15 cellular contexts compared by ENCODE assay signal in genomic region chr1:101129975-101130374, GRCh38.
DNase-seq lines count a peak whose midpoint lies in the region; ATAC-seq lines count a peak whose summit lies in the region.
"Had no signal": no experiment of that assay in that cellular context is flagged by ENCODE, and none has a peak within 500 bp of the region (broad histone marks: within the 10 kb centered on the region; RNA-seq: fewer than 3 reads in every experiment).

No MANE protein-coding gene starts in this region.

- H3K27me3 Mint-ChIP-seq in activated naive CD4-positive, alpha-beta T cell treated with anti-CD3 and anti-CD28 coated beads for 36 hours (ENCODE audit: low read depth) = no peaks in the 10 kb centered on the region
- no peaks in the 10 kb centered on the region for H3K27me3 Mint-ChIP-seq in activated naive CD8-positive, alpha-beta T cell treated with anti-CD3 and anti-CD28 coated beads for 36 hours

- no peak overlapping the region for H3K4me3 Mint-ChIP-seq in activated naive CD4-positive, alpha-beta T cell treated with anti-CD3 and anti-CD28 coated beads for 36 hours
- H3K4me3 Mint-ChIP-seq in activated naive CD8-positive, alpha-beta T cell treated with anti-CD3 and anti-CD28 coated beads for 36 hours = no peak overlapping the region
- H3K4me3 Mint-ChIP-seq: endodermal cell, GM23338 had no signal

- ATAC-seq in stimulated activated naive CD8-positive, alpha-beta T cell treated with anti-CD3 and anti-CD28 coated beads, Interleukin-15, Interleukin-2, amounts not matched to agents 100 U/mL and 50 U/mL, for 24 hours = peak; percentile 86
- no peak for ATAC-seq in HG02623 (IDR thresholded peaks at IDR 0.05; ENCODE audit: unreplicated experiment)
- ATAC-seq: left lung, mucosa of descending colon had no signal

- intact Hi-C loops in activated naive CD4-positive, alpha-beta T cell treated with anti-CD3 and anti-CD28 coated beads for 36 hours (cut with micrococcal nuclease) = loop anchor here (1.0 to 10.0 kb wide), 4 partner anchors 8 to 685 kb away; no protein-coding TSS in a partner anchor

- CTCF ChIA-PET in activated naive CD4-positive, alpha-beta T cell treated with anti-CD3 and anti-CD28 coated beads for 36 hours (lab: Charles Lee) = interaction anchor here (1.0 to 2.0 kb wide), 4 partner anchors 56 to 163 kb away, joined by 3 to 12 read pairs (median 5); no protein-coding TSS in a partner anchor

- H3K9me3 Mint-ChIP-seq in activated naive CD4-positive, alpha-beta T cell treated with anti-CD3 and anti-CD28 coated beads for 36 hours = no peaks in the 10 kb centered on the region
- peaks cover 3% of the 10 kb centered on the region for H3K9me3 Mint-ChIP-seq in activated naive CD8-positive, alpha-beta T cell treated with anti-CD3 and anti-CD28 coated beads for 36 hours
- H3K9me3 Mint-ChIP-seq: endodermal cell, GM23338 had no signal

- H3K4me1 Mint-ChIP-seq in activated naive CD4-positive, alpha-beta T cell treated with anti-CD3 and anti-CD28 coated beads for 36 hours (ENCODE audit: low read depth) = peaks cover 65% of the 10 kb centered on the region
- peaks cover 58% of the 10 kb centered on the region for H3K4me1 Mint-ChIP-seq in activated naive CD8-positive, alpha-beta T cell treated with anti-CD3 and anti-CD28 coated beads for 36 hours

- H3K27ac Mint-ChIP-seq in activated naive CD4-positive, alpha-beta T cell treated with anti-CD3 and anti-CD28 coated beads for 36 hours = peak overlapping the region; percentile 11
- peak overlapping the region; percentile 66 for H3K27ac Mint-ChIP-seq in activated naive CD8-positive, alpha-beta T cell treated with anti-CD3 and anti-CD28 coated beads for 36 hours
- H3K27ac Mint-ChIP-seq: endodermal cell, GM23338 had no signal

- DNase-seq in activated naive CD4-positive, alpha-beta T cell treated with anti-CD3 and anti-CD28 coated beads for 36 hours = no peak
- DNase-seq in activated naive CD4-positive, alpha-beta T cell treated with Interleukin-2 at 50 U/mL for 16 hours = no peak
- DNase-seq in OCI-M1 (lab: John Stamatoyannopoulos, UW) = peak; percentile 13
- DNase-seq in activated naive CD8-positive, alpha-beta T cell treated with anti-CD3 and anti-CD28 coated beads for 36 hours = no peak
- DNase-seq in stimulated activated naive CD8-positive, alpha-beta T cell treated with anti-CD3 and anti-CD28 coated beads, Interleukin-15, Interleukin-2, amounts not matched to agents 100 U/mL and 50 U/mL, for 24 hours = no peak
- no peak for DNase-seq in NCI-H748 treated with DMSO at 0.1 percent for 48 hours (lab: John Stamatoyannopoulos, UW)
- no peak for DNase-seq in DMS 273 treated with DMSO at 0.1 percent for 48 hours (lab: John Stamatoyannopoulos, UW)
- DNase-seq: endodermal cell; left lung; mucosa of descending colon; NCI-H1105 treated with DMSO at 0.1 percent for 48 hours; nucleus accumbens; stimulated activated CD4-positive, alpha-beta T cell treated with anti-CD3 and anti-CD28 coated beads, Interleukin-4, amount 100 ng/mL, for 4 hours had no signal

- H3K36me3 Mint-ChIP-seq in activated naive CD4-positive, alpha-beta T cell treated with anti-CD3 and anti-CD28 coated beads for 36 hours (ENCODE audit: low read depth) = no peaks in the 10 kb centered on the region
- peaks cover 1% of the 10 kb centered on the region for H3K36me3 Mint-ChIP-seq in activated naive CD8-positive, alpha-beta T cell treated with anti-CD3 and anti-CD28 coated beads for 36 hours
